In genomic region chr3:98602078-98602678, GRCh38 we compare ENCODE assay signal across 8 cellular contexts. TPM values are rescaled to one million over a fixed set of nuclear protein-coding genes. Genes with fewer than 3 reads are reported as not detected.
A peak's percentile ranks its signal among the peaks of the same experiment; 100 is the strongest.
DNase-seq lines count a peak whose midpoint lies in the region; ATAC-seq and TF ChIP-seq lines count a peak whose summit lies in the region.

No MANE protein-coding gene starts in this region.

- in situ Hi-C loops in GM13976 (cut with MboI; ENCODE audit: low sequenced_read_pairs, unreplicated experiment) = loop anchor here (5.0 to 25.0 kb wide), 3 partner anchors 210 to 567 kb away; partner anchors contain the start of gene GABRR3

- WGBS in ovary, 3 donors = 5 to 7% (median 6%) methylated on average over 4 of the region's 4 CpGs

- peaks cover 48% of the 10 kb centered on the region for H3K27me3 Mint-ChIP-seq in CD4-positive, CD25-positive, alpha-beta regulatory T cell

- H3K36me3 Mint-ChIP-seq in CD4-positive, CD25-positive, alpha-beta regulatory T cell = no peaks in the 10 kb centered on the region

- no peak overlapping the region for H3K27ac Mint-ChIP-seq in CD4-positive, CD25-positive, alpha-beta regulatory T cell

- no peak overlapping the region for H3K4me3 Mint-ChIP-seq in CD4-positive, CD25-positive, alpha-beta regulatory T cell

- peaks cover 0 to 2% (median 0%) of the 10 kb centered on the region in 7 donors for H3K9me3 Mint-ChIP-seq in CD4-positive, CD25-positive, alpha-beta regulatory T cell

- no peak overlapping the region for H3K27ac ChIP-seq in CD4-positive, CD25-positive, alpha-beta regulatory T cell (ENCODE audit: insufficient read depth, low read length, poor library complexity, severe bottlenecking)
- H3K27ac ChIP-seq in ovary = no peak overlapping the region

- peaks cover 10% of the 10 kb centered on the region for H3K27me3 ChIP-seq in CD4-positive, CD25-positive, alpha-beta regulatory T cell (ENCODE audit: control insufficient read depth, insufficient read depth, low read length)
- no peaks in the 10 kb centered on the region for H3K27me3 ChIP-seq in ovary

- TF ChIP-seq EP300 in ovary (IDR thresholded peaks at IDR 0.05) = no peak

- no peak for TF ChIP-seq POLR2A in ovary (IDR thresholded peaks at IDR 0.05)

- no peak overlapping the region for H3K4me3 ChIP-seq in CD4-positive, CD25-positive, alpha-beta regulatory T cell (ENCODE audit: low read depth, low read length)
- H3K4me3 ChIP-seq in foreskin fibroblast (ENCODE audit: low read depth in 1 of 2, low read length in 2 of 2) = no peak overlapping the region
- H3K4me3 ChIP-seq in ovary = no peak overlapping the region

- ATAC-seq in CD4-positive, CD25-positive, alpha-beta regulatory T cell (ENCODE audit: low read depth in 2 of 2) = peak; percentile 34 to 56
- ATAC-seq in HG02623 (IDR thresholded peaks at IDR 0.05; ENCODE audit: unreplicated experiment) = peak; percentile 65

- H3K36me3 ChIP-seq in CD4-positive, CD25-positive, alpha-beta regulatory T cell (ENCODE audit: control insufficient read depth, insufficient read depth, low read length) = no peaks in the 10 kb centered on the region
- no peaks in the 10 kb centered on the region for H3K36me3 ChIP-seq in ovary

- no peaks in the 10 kb centered on the region for H3K4me1 ChIP-seq in CD4-positive, CD25-positive, alpha-beta regulatory T cell (ENCODE audit: control insufficient read depth, insufficient read depth, low read length, poor library complexity, severe bottlenecking)
- no peaks in the 10 kb centered on the region for H3K4me1 ChIP-seq in ovary (ENCODE audit: insufficient read depth)

- peak in 2 of 3 donors; percentile 21 to 55 for DNase-seq in CD4-positive, CD25-positive, alpha-beta regulatory T cell
- DNase-seq in GM13976 (ENCODE audit: low spot score) (peak; percentile 52), NAMALWA (ENCODE audit: low spot score) (peak; percentile 74), T1000 (lab: John Stamatoyannopoulos, UW) (peak; percentile 2), foreskin fibroblast (peak; percentile 41 to 77), ovary (peak in 1 of 5 donors; percentile 22), ecto neural progenitor cell (ENCODE audit: low spot score) (no peak)

- no peaks in the 10 kb centered on the region for H3K4me1 Mint-ChIP-seq in CD4-positive, CD25-positive, alpha-beta regulatory T cell

- H3K9me3 ChIP-seq in CD4-positive, CD25-positive, alpha-beta regulatory T cell (ENCODE audit: control insufficient read depth in 2 of 2, low read length in 2 of 2) = peaks cover 0 to 2% of the 10 kb centered on the region in 2 experiments
- no peaks in the 10 kb centered on the region for H3K9me3 ChIP-seq in ovary

- TF ChIP-seq CTCF in GM13976 (IDR thresholded peaks at IDR 0.05; ENCODE audit: borderline replicate concordance, control extremely low read depth, extremely low read depth, insufficient read depth, missing control alignments) (peak; percentile 66), foreskin fibroblast (IDR thresholded peaks at IDR 0.05; ENCODE audit: low read depth, low read length) (peak; percentile 69), ovary (IDR thresholded peaks at IDR 0.05) (peak in 2 of 3 donors; percentile 28 to 51)

- intact Hi-C loops in ovary (cut with DNase I) = loop anchor here in 1 of 4 donors (10.0 kb wide), 1 partner anchor 393 kb away; no protein-coding TSS in a partner anchor

RNA-seq across cellular contexts. Expression of gene CPOX, which starts 8.8 kb away (rescaled TPM):
- total RNA-seq in CD4-positive, CD25-positive, alpha-beta regulatory T cell = 22.8 TPM
- polyA plus RNA-seq in CD4-positive, CD25-positive, alpha-beta regulatory T cell = 1 to 10 TPM; 7.1 to 9.5 (median 7.2) TPM
- total RNA-seq in ovary = 10 to 100 TPM; 11.2 to 19.9 (median 17.1) TPM
- 10 to 100 TPM; 10.6 to 15.2 TPM for polyA plus RNA-seq in ovary
